10 cellular contexts compared by ENCODE assay signal in genomic region chrX:74251006-74251930, GRCh38. TPM values are rescaled to one million over a fixed set of nuclear protein-coding genes. Genes with fewer than 3 reads are reported as not detected.
A peak's percentile ranks its signal among the peaks of the same experiment; 100 is the strongest.
DNase-seq lines count a peak whose midpoint lies in the region; ATAC-seq and TF ChIP-seq lines count a peak whose summit lies in the region.
"Had no signal": no experiment of that assay in that cellular context is flagged by ENCODE, and none has a peak within 500 bp of the region (broad histone marks: within the 10 kb centered on the region; RNA-seq: fewer than 3 reads in every experiment).

No MANE protein-coding gene starts in this region.

- DNase-seq in CD8-positive, alpha-beta memory T cell = no peak
- peak; percentile 90 for DNase-seq in NOMO-1 treated with DMSO at 0.1 percent for 48 hours (lab: John Stamatoyannopoulos, UW; ENCODE audit: unreplicated experiment)
- peak; percentile 62 to 66 for DNase-seq in erythroblast (lab: John Stamatoyannopoulos, UW)
- DNase-seq in vagina (ENCODE audit: extremely low spot score in 2 of 2) = no peak
- DNase-seq in cerebellum (ENCODE audit: low spot score) = no peak
- DNase-seq: stimulated activated CD4-positive, alpha-beta T cell treated with anti-CD3 and anti-CD28 coated beads, Interleukin-4, amount 100 ng/mL, for 4 hours had no signal

- H3K4me3 Mint-ChIP-seq in CD8-positive, alpha-beta memory T cell = no peak overlapping the region
- no peak overlapping the region for H3K4me3 Mint-ChIP-seq in nephron

- no peak for TF ChIP-seq CTCF in nephron (IDR thresholded peaks at IDR 0.05; ENCODE audit: unreplicated experiment in 3 of 3)
- TF ChIP-seq CTCF in vagina (IDR thresholded peaks at IDR 0.05) = no peak

- TF ChIP-seq POLR2A in erythroblast (IDR thresholded peaks at IDR 0.05; ENCODE audit: low read length) (no peak), vagina (IDR thresholded peaks at IDR 0.05) (no peak)

- no peaks in the 10 kb centered on the region for H3K9me3 ChIP-seq in CD8-positive, alpha-beta memory T cell (ENCODE audit: low read length)
- H3K9me3 ChIP-seq in vagina = no peaks in the 10 kb centered on the region

- peak overlapping the region in 5 of 8 donors; percentile 32 to 67 (median 58) for H3K27ac Mint-ChIP-seq in CD8-positive, alpha-beta memory T cell
- peak overlapping the region; percentile 21 to 89 (median 34) for H3K27ac Mint-ChIP-seq in nephron

- peaks cover 0 to 2% of the 10 kb centered on the region in 2 donors for H3K27me3 Mint-ChIP-seq in CD8-positive, alpha-beta memory T cell
- no peaks in the 10 kb centered on the region for H3K27me3 Mint-ChIP-seq in nephron (ENCODE audit: low read depth)

- no peaks in the 10 kb centered on the region for H3K4me1 ChIP-seq in CD8-positive, alpha-beta memory T cell (ENCODE audit: insufficient read depth, low read length)
- peaks cover 15% of the 10 kb centered on the region for H3K4me1 ChIP-seq in vagina

- peaks cover 0 to 58% (median 5%) of the 10 kb centered on the region in 3 donors for H3K36me3 Mint-ChIP-seq in CD8-positive, alpha-beta memory T cell
- H3K36me3 Mint-ChIP-seq in nephron (ENCODE audit: low read depth) = peaks cover 47% of the 10 kb centered on the region

- H3K4me3 ChIP-seq in CD8-positive, alpha-beta memory T cell (ENCODE audit: low read length) = no peak overlapping the region
- no peak overlapping the region for H3K4me3 ChIP-seq in vagina

- ATAC-seq in GM21367 (IDR thresholded peaks at IDR 0.05; ENCODE audit: unreplicated experiment) = no peak
- no peak for ATAC-seq in GM21515 (IDR thresholded peaks at IDR 0.05; ENCODE audit: unreplicated experiment)

- H3K9me3 Mint-ChIP-seq in CD8-positive, alpha-beta memory T cell = no peaks in the 10 kb centered on the region
- no peaks in the 10 kb centered on the region for H3K9me3 Mint-ChIP-seq in nephron

- no peaks in the 10 kb centered on the region for H3K27me3 ChIP-seq in CD8-positive, alpha-beta memory T cell (ENCODE audit: insufficient read depth, low read length, poor library complexity, severe bottlenecking)
- no peaks in the 10 kb centered on the region for H3K27me3 ChIP-seq in vagina

- peaks cover 3 to 28% (median 7%) of the 10 kb centered on the region in 3 donors for H3K4me1 Mint-ChIP-seq in CD8-positive, alpha-beta memory T cell
- H3K4me1 Mint-ChIP-seq in nephron = peaks cover 13% of the 10 kb centered on the region

- H3K36me3 ChIP-seq in CD8-positive, alpha-beta memory T cell (ENCODE audit: insufficient read depth, low read length) = no peaks in the 10 kb centered on the region
- H3K36me3 ChIP-seq in vagina = no peaks in the 10 kb centered on the region

- POLR2A ChIA-PET in CD8-positive, alpha-beta memory T cell (lab: Charles Lee) = interaction anchor here (0.7 kb wide), 1 partner anchor 41 kb away, joined by 3 read pairs; no protein-coding TSS in a partner anchor

- CTCF ChIA-PET in CD8-positive, alpha-beta memory T cell (lab: Charles Lee) = no interaction called here

- intact Hi-C loops in vagina (cut with DNase I) = no loop called here

- H3K27ac ChIP-seq in CD8-positive, alpha-beta memory T cell (ENCODE audit: low read depth, low read length) = no peak overlapping the region
- no peak overlapping the region for H3K27ac ChIP-seq in vagina

RNA-seq across cellular contexts. Expression of gene ZCCHC13, which starts 52.7 kb away (rescaled TPM):
- not detected for total RNA-seq in CD8-positive, alpha-beta memory T cell
- polyA plus RNA-seq in CD8-positive, alpha-beta memory T cell = not detected
- total RNA-seq in vagina (not detected), cerebellum (not detected)
- polyA plus RNA-seq: esophagus had no signal

Comparison
In these comparisons a context has a peak if more than half of its experiments do, and no peak if none do; other contexts are left out.
1. DNase-seq: peak in NOMO-1 treated with DMSO at 0.1 percent for 48 hours (single experiment) and erythroblast (2 of 2); none in CD8-positive, alpha-beta memory T cell (0 of 5), vagina (0 of 2) and cerebellum (single experiment).